8 cellular contexts compared by ENCODE assay signal in genomic region chr10:79779310-79779938, GRCh38. TPM values are rescaled to one million over a fixed set of nuclear protein-coding genes. Genes with fewer than 3 reads are reported as not detected.
DNase-seq lines count a peak whose midpoint lies in the region; ATAC-seq, FAIRE-seq and TF ChIP-seq lines count a peak whose summit lies in the region.
"Not testable (repeated sequence)": the region's sequence is repeated elsewhere in the genome, so short reads cannot be mapped to it uniquely, and the experiment has no call there.

No MANE protein-coding gene starts in this region.

- in situ Hi-C loops in GM13977 (cut with MboI; ENCODE audit: low pct_unique_long_range_greater_than_20kb, low sequenced_read_pairs, unreplicated experiment); T47D (cut with HindIII; ENCODE audit: low pct_unique_long_range_greater_than_20kb, low sequenced_read_pairs): not testable (repeated sequence)

- TF ChIP-seq CTCF in GM13977 (IDR thresholded peaks at IDR 0.05; ENCODE audit: extremely low read depth, insufficient read depth, missing control alignments), result peak; percentile 57

- ATAC-seq in HG02798 (IDR thresholded peaks at IDR 0.05; ENCODE audit: poor library complexity, unreplicated experiment) (peak; percentile 90), sciatic nerve (peak; percentile 96)

- DNase-seq in GM13977 (ENCODE audit: low spot score) (peak; percentile 23), NCI-H1694 treated with DMSO at 0.1 percent for 48 hours (lab: John Stamatoyannopoulos, UW) (peak; percentile 20), T47D (ENCODE audit: low read depth in 1 of 2, low spot score in 1 of 2) (peak; percentile 1 to 68), iPS DF 19.7 (ENCODE audit: low read depth, low spot score) (peak; percentile 17), sciatic nerve (ENCODE audit: low spot score) (peak; percentile 84), urothelium cell line (ENCODE audit: low spot score) (peak; percentile 71)
- peak; percentile 42 to 44 for DNase-seq in activated CD4-positive, alpha-beta T cell treated with anti-CD3 and anti-CD28 coated beads for 24 hours (ENCODE audit: low read depth in 2 of 2)

- FAIRE-seq in urothelium cell line (lab: Jason Lieb, UNC), result not testable (repeated sequence)

- intact Hi-C loops in sciatic nerve (cut with DNase I), result not testable (repeated sequence)

RNA-seq across cellular contexts. Expression of gene NUTM2E, which starts 47.1 kb away (rescaled TPM):
- total RNA-seq in sciatic nerve, result not detected

Comparison
In these comparisons a context has a peak if more than half of its experiments do, and no peak if none do; other contexts are left out.
1. Peak in every context shown above with its lines: DNase-seq and ATAC-seq.
2. DNase-seq: peak in every context shown above with its lines; median percentile 84 in sciatic nerve; 71 in urothelium cell line; 43 in activated CD4-positive, alpha-beta T cell treated with anti-CD3 and anti-CD28 coated beads for 24 hours; 34 in T47D; 23 in GM13977; 20 in NCI-H1694 treated with DMSO at 0.1 percent for 48 hours; 17 in iPS DF 19.7.